ENCODE assay signal across 1 cellular context in genomic region chr6:16181429-16182359, GRCh38.
TF ChIP-seq lines count a peak whose summit lies in the region.

No MANE protein-coding gene starts in this region.

TF ChIP-seq in H1, 55 proteins besides CTCF, POLR2A, EP300 and RAD21:
- TF ChIP-seq EGR1 (IDR thresholded peaks at IDR 0.05; ENCODE audit: borderline replicate concordance, low read depth, low read length) (no peak), PHF8 (conservative IDR thresholded peaks at IDR 0.05; ENCODE audit: low read depth, low read length) (no peak), KDM4A (IDR thresholded peaks at IDR 0.05; ENCODE audit: low read depth, low read length, severe bottlenecking) (no peak), POLR2AphosphoS5 (IDR thresholded peaks at IDR 0.05; ENCODE audit: low read depth, low read length) (no peak), GTF2F1 (IDR thresholded peaks at IDR 0.05; ENCODE audit: borderline replicate concordance, low read depth, low read length) (no peak), BRCA1 (IDR thresholded peaks at IDR 0.05; ENCODE audit: low read depth, low read length) (no peak), BCL11A (IDR thresholded peaks at IDR 0.05; ENCODE audit: low read depth in 2 of 2, low read length in 2 of 2) (no peak)
